Comparison of ENCODE assay signal across 12 cellular contexts in genomic region chr16:50781043-50781442, GRCh38. TPM values are rescaled to one million over a fixed set of nuclear protein-coding genes. Genes with fewer than 3 reads are reported as not detected.
A peak's percentile ranks its signal among the peaks of the same experiment; 100 is the strongest.
DNase-seq lines count a peak whose midpoint lies in the region; ATAC-seq and TF ChIP-seq lines count a peak whose summit lies in the region.
"Had no signal": no experiment of that assay in that cellular context is flagged by ENCODE, and none has a peak within 500 bp of the region (broad histone marks: within the 10 kb centered on the region; RNA-seq: fewer than 3 reads in every experiment).

No MANE protein-coding gene starts in this region.

- H3K36me3 Mint-ChIP-seq in T-helper 17 cell (ENCODE audit: low read depth) (peaks cover 16% of the 10 kb centered on the region), type B pancreatic cell (peaks cover 25% of the 10 kb centered on the region)

- H3K4me3 Mint-ChIP-seq in T-helper 17 cell (peak overlapping the region; percentile 75), type B pancreatic cell (no peak overlapping the region)

- H3K27me3 Mint-ChIP-seq in T-helper 17 cell (no peaks in the 10 kb centered on the region), type B pancreatic cell (no peaks in the 10 kb centered on the region)

- H3K4me1 Mint-ChIP-seq in T-helper 17 cell (peaks cover 49% of the 10 kb centered on the region), type B pancreatic cell (ENCODE audit: unreplicated experiment) (no peaks in the 10 kb centered on the region)

- peak; percentile 84 for ATAC-seq in T-helper 17 cell
- peak; percentile 13 for ATAC-seq in esophagus mucosa
- no peak for ATAC-seq in HG03520 (IDR thresholded peaks at IDR 0.05; ENCODE audit: unreplicated experiment)

- H3K27ac Mint-ChIP-seq in T-helper 17 cell (peak overlapping the region; percentile 87), type B pancreatic cell (no peak overlapping the region)

- no peaks in the 10 kb centered on the region for H3K9me3 ChIP-seq in T-helper 17 cell (ENCODE audit: control insufficient read depth, low read length, poor library complexity, severe bottlenecking)
- H3K9me3 ChIP-seq: esophagus squamous epithelium had no signal

- peak; percentile 38 for TF ChIP-seq CTCF in type B pancreatic cell (conservative IDR thresholded peaks at IDR 0.05)

- H3K9me3 Mint-ChIP-seq in type B pancreatic cell = no peaks in the 10 kb centered on the region

- DNase-seq in stimulated activated CD4-positive, alpha-beta T cell treated with anti-CD3 and anti-CD28 coated beads, Interleukin-4, amount 100 ng/mL, for 24 hours = peak; percentile 29
- no peak for DNase-seq in stimulated activated CD4-positive, alpha-beta T cell treated with anti-CD3 and anti-CD28 coated beads, Interleukin-4, amount 100 ng/mL, for 4 hours
- DNase-seq in T-helper 17 cell (peak in 1 of 3 donors; percentile 18), type B pancreatic cell (ENCODE audit: extremely low spot score, unreplicated experiment) (no peak), medulla oblongata (ENCODE audit: extremely low spot score) (no peak), NCI-H1436 (lab: John Stamatoyannopoulos, UW) (no peak)
- DNase-seq: anterior cingulate cortex, COR-L47, esophagus squamous epithelium, NCI-H2029 had no signal

RNA-seq across cellular contexts. Expression of gene CYLD, which starts 39.2 kb away (rescaled TPM):
- total RNA-seq in T-helper 17 cell = 100 to 1,000 TPM; 411 to 412 TPM
- total RNA-seq in esophagus mucosa = 26.7 TPM
- 21.8 and 24.9 TPM in 2 replicates for total RNA-seq in type B pancreatic cell (ENCODE audit: low replicate concordance)

Comparison
In these comparisons a context has a peak if more than half of its experiments do, and no peak if none do; other contexts are left out.
1. RNA of gene CYLD, which starts 39.2 kb away (total RNA-seq): 411 to 412 TPM in T-helper 17 cell; 26.7 TPM in esophagus mucosa (single experiment) and 21.8 to 24.9 TPM in type B pancreatic cell; every median in the first group is over 10 times any median in the second.